ENCODE assay signal across 32 cellular contexts in genomic region chr19:42879613-42880012, GRCh38. TPM values are rescaled to one million over a fixed set of nuclear protein-coding genes. Genes with fewer than 3 reads are reported as not detected.
"Had no signal": no experiment of that assay in that cellular context is flagged by ENCODE, and none has a peak within 500 bp of the region (broad histone marks: within the 10 kb centered on the region; RNA-seq: fewer than 3 reads in every experiment).

TSS of gene PSG1 (minus strand) at chr19:42879713. CDS start at chr19:42879581, 132 bp downstream.

- FAIRE-seq: colon, islet of Langerhans had no signal

- H3K27me3 ChIP-seq: dorsolateral prefrontal cortex, ovary, sigmoid colon, suprapubic skin, transverse colon, upper lobe of right lung, uterus had no signal

- H3K9me3 ChIP-seq: heart right ventricle, lower lobe of right lung, ovary, psoas muscle, sigmoid colon, suprapubic skin, transverse colon, upper lobe of right lung, uterus had no signal

- H3K4me3 ChIP-seq: dorsolateral prefrontal cortex, heart right ventricle, lower lobe of right lung, ovary, psoas muscle, sigmoid colon, suprapubic skin, transverse colon, upper lobe of right lung, uterus had no signal

- H3K27ac ChIP-seq: dorsolateral prefrontal cortex, epithelial cell of prostate, heart right ventricle, lower lobe of right lung, ovary, psoas muscle, sigmoid colon, suprapubic skin, transverse colon, upper lobe of right lung, uterus had no signal

- H3K36me3 ChIP-seq: heart right ventricle, lower lobe of right lung, ovary, sigmoid colon, suprapubic skin, transverse colon, upper lobe of right lung, uterus had no signal

- DNase-seq: dorsolateral prefrontal cortex; effector CD8-positive, alpha-beta T cell; endodermal cell; foreskin melanocyte; glutamatergic neuron; heart right ventricle; hippocampal formation; left cardiac atrium; left ventricle myocardium superior; lower lobe of right lung; naive thymus-derived CD8-positive, alpha-beta T cell; nephron progenitor cell; nucleus accumbens; ovary; posterior cingulate gyrus; psoas muscle; right cardiac atrium; sigmoid colon; stimulated activated CD4-positive, alpha-beta T cell treated with anti-CD3 and anti-CD28 coated beads, Interleukin-2, amount 100 ng/mL, for 24 hours; stimulated activated CD4-positive, alpha-beta T cell treated with anti-CD3 and anti-CD28 coated beads, Interleukin-4, amount 100 ng/mL, for 24 hours; transverse colon; upper lobe of right lung; uterus had no signal

- H3K4me1 ChIP-seq: heart right ventricle, lower lobe of right lung, psoas muscle, transverse colon, upper lobe of right lung, uterus had no signal

- ATAC-seq: esophagus mucosa; heart right ventricle; left cardiac atrium; left ventricle myocardium superior; lower lobe of right lung; naive thymus-derived CD8-positive, alpha-beta T cell; psoas muscle; right cardiac atrium; stimulated activated memory B cell treated with anti-CD40 and anti-IgM and Interleukin-4, amounts not matched to agents 10 μg/mL and 1 μg/mL and 100 μg/mL, for 72 hours; upper lobe of right lung had no signal

RNA-seq across cellular contexts. Expression of gene PSG1, which starts in this region (rescaled TPM):
- total RNA-seq: dorsolateral prefrontal cortex; endodermal cell; esophagus mucosa; heart right ventricle; kidney epithelial cell; left cardiac atrium; left ventricle myocardium superior; lower lobe of right lung; mesenteric fat pad; naive thymus-derived CD8-positive, alpha-beta T cell; ovary; psoas muscle; right cardiac atrium; sigmoid colon; skeletal muscle tissue; suprapubic skin; transverse colon; upper lobe of right lung; uterus had no signal
- polyA plus RNA-seq: heart right ventricle; naive thymus-derived CD8-positive, alpha-beta T cell; right cardiac atrium; sigmoid colon had no signal
